8 cellular contexts compared by ENCODE assay signal in genomic region chr18:51195602-51196115, GRCh38. TPM values are rescaled to one million over a fixed set of nuclear protein-coding genes. Genes with fewer than 3 reads are reported as not detected.
DNase-seq lines count a peak whose midpoint lies in the region; ATAC-seq and TF ChIP-seq lines count a peak whose summit lies in the region.

No MANE protein-coding gene starts in this region.

- peaks cover 37 to 61% (median 47%) of the 10 kb centered on the region in 4 donors for H3K4me1 Mint-ChIP-seq in CD4-positive, alpha-beta memory T cell
- H3K4me1 Mint-ChIP-seq in activated T-cell treated with anti-CD3 and anti-CD28 coated beads, Interleukin-2, amount 50 U/mL, for 72 hours (ENCODE audit: low read depth) = peaks cover 50% of the 10 kb centered on the region
- H3K4me1 Mint-ChIP-seq in osteocyte (ENCODE audit: unreplicated experiment) = peaks cover 46% of the 10 kb centered on the region

- H3K9me3 Mint-ChIP-seq in CD4-positive, alpha-beta memory T cell = no peaks in the 10 kb centered on the region
- peaks cover 0 to 2% of the 10 kb centered on the region in 2 donors for H3K9me3 Mint-ChIP-seq in activated T-cell treated with anti-CD3 and anti-CD28 coated beads, Interleukin-2, amount 50 U/mL, for 72 hours
- no peaks in the 10 kb centered on the region for H3K9me3 Mint-ChIP-seq in osteocyte (ENCODE audit: unreplicated experiment)

- H3K4me3 Mint-ChIP-seq in CD4-positive, alpha-beta memory T cell = peak overlapping the region; percentile 73 to 98 (median 94)
- H3K4me3 Mint-ChIP-seq in activated T-cell treated with anti-CD3 and anti-CD28 coated beads, Interleukin-2, amount 50 U/mL, for 72 hours = peak overlapping the region; percentile 80 to 91
- H3K4me3 Mint-ChIP-seq in osteocyte (ENCODE audit: unreplicated experiment) = peak overlapping the region; percentile 96

- no peak for ATAC-seq in activated T-cell treated with anti-CD3 and anti-CD28 coated beads, Interleukin-2, amount 50 U/mL, for 72 hours (replicated peaks in 1 of 2)
- ATAC-seq in GM19395 (IDR thresholded peaks at IDR 0.05; ENCODE audit: unreplicated experiment) = no peak

- DNase-seq in CD4-positive, alpha-beta memory T cell = peak in 4 of 5 donors; percentile 20 to 77 (median 38)
- peak; percentile 67 for DNase-seq in HT1080 (ENCODE audit: low read depth)
- DNase-seq in NCI-H82 treated with DMSO at 0.1 percent for 48 hours (lab: John Stamatoyannopoulos, UW; ENCODE audit: unreplicated experiment) = peak; percentile 17
- peak; percentile 31 to 33 for DNase-seq in activated T-cell treated with anti-CD3 and anti-CD28 coated beads, Interleukin-2, amount 50 U/mL, for 72 hours
- DNase-seq in foreskin fibroblast = peak in 1 of 2 donors; percentile 65
- no peak for DNase-seq in osteocyte (ENCODE audit: extremely low spot score, unreplicated experiment)
- no peak for DNase-seq in GM19238 (ENCODE audit: insufficient read length, low spot score)

- H3K27me3 Mint-ChIP-seq in CD4-positive, alpha-beta memory T cell = no peaks in the 10 kb centered on the region
- no peaks in the 10 kb centered on the region for H3K27me3 Mint-ChIP-seq in activated T-cell treated with anti-CD3 and anti-CD28 coated beads, Interleukin-2, amount 50 U/mL, for 72 hours (ENCODE audit: low read depth)
- no peaks in the 10 kb centered on the region for H3K27me3 Mint-ChIP-seq in osteocyte (ENCODE audit: unreplicated experiment)

- peak overlapping the region; percentile 51 to 94 (median 71) for H3K27ac Mint-ChIP-seq in CD4-positive, alpha-beta memory T cell
- peak overlapping the region; percentile 39 for H3K27ac Mint-ChIP-seq in activated T-cell treated with anti-CD3 and anti-CD28 coated beads, Interleukin-2, amount 50 U/mL, for 72 hours
- peak overlapping the region; percentile 96 for H3K27ac Mint-ChIP-seq in osteocyte (ENCODE audit: unreplicated experiment)

- peak overlapping the region; percentile 76 to 94 for H3K4me3 ChIP-seq in CD4-positive, alpha-beta memory T cell (ENCODE audit: low read length in 2 of 2)
- peak overlapping the region; percentile 87 to 96 for H3K4me3 ChIP-seq in foreskin fibroblast (ENCODE audit: low read depth in 1 of 2, low read length in 2 of 2)

- no peaks in the 10 kb centered on the region for H3K9me3 ChIP-seq in CD4-positive, alpha-beta memory T cell (ENCODE audit: control insufficient read depth in 1 of 2, low read length in 2 of 2)

- H3K27me3 ChIP-seq in CD4-positive, alpha-beta memory T cell (ENCODE audit: insufficient read depth, low read length) = no peaks in the 10 kb centered on the region

- POLR2A ChIA-PET in CD4-positive, alpha-beta memory T cell (lab: Charles Lee; ENCODE audit: partially characterized antibody) = interaction anchor here (0.6 to 4.7 kb wide), 11 partner anchors 9 to 317 kb away, joined by 3 to 106 read pairs (median 19); partner anchors contain the start of genes ELAC1, ME2 and SMAD4

- no peaks in the 10 kb centered on the region for H3K36me3 ChIP-seq in CD4-positive, alpha-beta memory T cell (ENCODE audit: insufficient read depth, low read length)

- intact Hi-C loops in CD4-positive, alpha-beta memory T cell (cut with micrococcal nuclease) = loop anchor here (1.0 to 10.0 kb wide), 6 partner anchors 8 to 1701 kb away; partner anchors contain the start of genes ACAA2, CXXC1, RPL17 and SKA1

- CTCF ChIA-PET in CD4-positive, alpha-beta memory T cell (lab: Charles Lee; ENCODE audit: partially characterized antibody) = interaction anchor here (0.7 to 4.3 kb wide), 6 partner anchors 9 to 84 kb away, joined by 3 to 30 read pairs (median 8); no protein-coding TSS in a partner anchor

- no peak for TF ChIP-seq CTCF in foreskin fibroblast (IDR thresholded peaks at IDR 0.05; ENCODE audit: low read depth, low read length)
- TF ChIP-seq CTCF in osteocyte (IDR thresholded peaks at IDR 0.05) = no peak

- H3K4me1 ChIP-seq in CD4-positive, alpha-beta memory T cell (ENCODE audit: insufficient read depth, low read length) = peaks cover 46% of the 10 kb centered on the region

- H3K36me3 Mint-ChIP-seq in CD4-positive, alpha-beta memory T cell = peaks cover 0 to 14% of the 10 kb centered on the region in 2 donors
- H3K36me3 Mint-ChIP-seq in activated T-cell treated with anti-CD3 and anti-CD28 coated beads, Interleukin-2, amount 50 U/mL, for 72 hours (ENCODE audit: insufficient read depth in 2 of 2) = peaks cover 24 to 26% of the 10 kb centered on the region in 2 donors
- H3K36me3 Mint-ChIP-seq in osteocyte (ENCODE audit: unreplicated experiment) = no peaks in the 10 kb centered on the region

- H3K27ac ChIP-seq in CD4-positive, alpha-beta memory T cell (ENCODE audit: low read depth, low read length) = peak overlapping the region; percentile 77

RNA-seq across cellular contexts. Expression of gene MEX3C, which starts 1.8 kb away (rescaled TPM):
- 10 to 100 TPM; 60.9 to 64.8 TPM for total RNA-seq in CD4-positive, alpha-beta memory T cell
- polyA plus RNA-seq in CD4-positive, alpha-beta memory T cell = 10 to 100 TPM in 1 of 2 donors, 1 to 10 TPM in 1; 3.5 to 10.5 TPM
- total RNA-seq in HT1080 (2014; rRNA removed; shearing (Covaris generic)) = 30.2 and 33.8 TPM in 2 replicates
- polyA plus RNA-seq in HT1080 (2015; cell fraction: cytosol; rRNA removed) = 40.3 and 52.8 TPM in 2 replicates
- polyA plus RNA-seq in HT1080 (2015; cell fraction: nucleus; rRNA removed) = 26.5 and 30.6 TPM in 2 replicates
- total RNA-seq in activated T-cell treated with anti-CD3 and anti-CD28 coated beads, Interleukin-2, amount 50 U/mL, for 72 hours = 10 to 100 TPM; 85.0 to 94.5 TPM
- 53.5 and 59.7 TPM in 2 replicates for total RNA-seq in osteocyte

Comparison
In these comparisons a context has a peak if more than half of its experiments do, and no peak if none do; other contexts are left out.
1. DNase-seq: peak in CD4-positive, alpha-beta memory T cell (4 of 5), HT1080 (single experiment), NCI-H82 treated with DMSO at 0.1 percent for 48 hours (single experiment) and activated T-cell treated with anti-CD3 and anti-CD28 coated beads, Interleukin-2, amount 50 U/mL, for 72 hours (2 of 2); none in osteocyte (single experiment) and GM19238 (single experiment).
2. H3K27ac Mint-ChIP-seq: peak in every context shown above with its lines; median percentile 96 in osteocyte; 71 in CD4-positive, alpha-beta memory T cell; 39 in activated T-cell treated with anti-CD3 and anti-CD28 coated beads, Interleukin-2, amount 50 U/mL, for 72 hours.
3. Peak in every context shown above with its lines, with median percentiles within 50 percentile points of each other: H3K4me3 Mint-ChIP-seq.